In the genomic region with DNA sequence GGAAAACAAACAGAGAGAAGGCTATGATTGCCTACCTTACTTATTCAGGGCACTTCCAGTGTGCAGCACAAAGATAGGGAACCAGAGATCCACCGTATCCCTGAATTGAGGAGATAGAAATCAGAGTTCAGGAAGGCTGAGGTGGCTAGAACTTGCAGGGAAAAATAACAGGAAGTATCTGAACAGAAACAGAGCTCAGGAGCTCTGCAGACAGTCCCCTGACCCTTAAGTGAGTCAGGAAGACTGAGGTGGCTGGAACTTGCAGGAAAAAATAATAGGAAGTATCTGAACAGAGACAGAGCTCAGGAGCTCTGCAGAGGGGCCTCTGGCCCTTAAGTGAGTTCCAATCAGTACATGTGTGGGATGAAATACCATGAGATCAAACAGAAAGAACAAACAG, we compare ENCODE assay signal across 1 cellular context.
TF ChIP-seq lines count a peak whose summit lies in the region.

No MANE protein-coding gene starts in this region.

TF ChIP-seq in K562, 482 proteins besides CTCF, POLR2A, EP300 and RAD21 (continued from another document):
- TF ChIP-seq CEBPZ (IDR thresholded peaks at IDR 0.05; ENCODE audit: borderline replicate concordance, low read depth, low read length) (no peak), TCF3 (CRISPR knock-in tag; IDR thresholded peaks at IDR 0.05) (no peak), MAZ (CRISPR knock-in tag; conservative IDR thresholded peaks at IDR 0.05 in 1 of 2, IDR thresholded peaks at IDR 0.05 in 1 of 2) (no peak), ZBTB17 (CRISPR knock-in tag; IDR thresholded peaks at IDR 0.05) (no peak)
TF ChIP-seq in K562: peak in this region for 0.
